2 cellular contexts compared by ENCODE assay signal in the genomic region with DNA sequence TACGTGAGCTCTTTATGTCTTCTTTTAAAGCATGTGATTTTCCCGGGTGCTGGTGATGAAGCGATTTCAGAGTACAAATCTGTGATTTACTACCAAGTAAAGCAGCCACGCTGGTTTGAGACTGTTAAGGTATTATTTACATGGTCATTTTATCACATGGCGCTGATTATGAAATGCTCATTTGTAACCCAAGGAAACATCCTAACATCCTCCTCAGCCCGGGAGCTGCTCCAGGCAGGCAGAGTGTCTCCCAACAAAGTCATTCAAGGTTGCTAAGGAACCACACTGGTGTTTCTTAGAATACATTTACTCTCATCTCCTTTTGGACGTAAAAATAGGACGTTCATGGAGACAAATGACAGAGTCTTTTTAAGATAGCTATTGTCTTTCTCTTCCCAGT.
TF ChIP-seq lines count a peak whose summit lies in the region.

No MANE protein-coding gene starts in this region.

TF ChIP-seq in IMR-90, 13 proteins besides CTCF, POLR2A, EP300 and RAD21:
- TF ChIP-seq MXI1 (IDR thresholded peaks at IDR 0.05; ENCODE audit: borderline replicate concordance, low read depth, low read length) (no peak), SMC3 (IDR thresholded peaks at IDR 0.05; ENCODE audit: low read depth, low read length) (no peak), RFX5 (IDR thresholded peaks at IDR 0.05; ENCODE audit: low read depth, low read length) (no peak), MAZ (IDR thresholded peaks at IDR 0.05; ENCODE audit: borderline replicate concordance, low read depth, low read length) (no peak), CEBPB (IDR thresholded peaks at IDR 0.05; ENCODE audit: low read depth, low read length) (no peak), MAFK (IDR thresholded peaks at IDR 0.05; ENCODE audit: low read depth, low read length) (no peak), RCOR1 (IDR thresholded peaks at IDR 0.05; ENCODE audit: insufficient replicate concordance, low read length) (no peak), FOS (IDR thresholded peaks at IDR 0.05; ENCODE audit: low read depth, low read length) (no peak), NFE2L2 (IDR thresholded peaks at IDR 0.05; ENCODE audit: low read depth, low read length) (no peak), BHLHE40 (IDR thresholded peaks at IDR 0.05; ENCODE audit: low read depth, low read length) (no peak), CHD1 (IDR thresholded peaks at IDR 0.05; ENCODE audit: low read depth, low read length) (no peak)
- TF ChIP-seq, protein P1, sequence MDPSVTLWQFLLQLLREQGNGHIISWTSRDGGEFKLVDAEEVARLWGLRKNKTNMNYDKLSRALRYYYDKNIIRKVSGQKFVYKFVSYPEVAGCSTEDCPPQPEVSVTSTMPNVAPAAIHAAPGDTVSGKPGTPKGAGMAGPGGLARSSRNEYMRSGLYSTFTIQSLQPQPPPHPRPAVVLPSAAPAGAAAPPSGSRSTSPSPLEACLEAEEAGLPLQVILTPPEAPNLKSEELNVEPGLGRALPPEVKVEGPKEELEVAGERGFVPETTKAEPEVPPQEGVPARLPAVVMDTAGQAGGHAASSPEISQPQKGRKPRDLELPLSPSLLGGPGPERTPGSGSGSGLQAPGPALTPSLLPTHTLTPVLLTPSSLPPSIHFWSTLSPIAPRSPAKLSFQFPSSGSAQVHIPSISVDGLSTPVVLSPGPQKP (IDR thresholded peaks at IDR 0.05; ENCODE audit: borderline replicate concordance, low read depth, low read length), result no peak
- TF ChIP-seq, protein P2, sequence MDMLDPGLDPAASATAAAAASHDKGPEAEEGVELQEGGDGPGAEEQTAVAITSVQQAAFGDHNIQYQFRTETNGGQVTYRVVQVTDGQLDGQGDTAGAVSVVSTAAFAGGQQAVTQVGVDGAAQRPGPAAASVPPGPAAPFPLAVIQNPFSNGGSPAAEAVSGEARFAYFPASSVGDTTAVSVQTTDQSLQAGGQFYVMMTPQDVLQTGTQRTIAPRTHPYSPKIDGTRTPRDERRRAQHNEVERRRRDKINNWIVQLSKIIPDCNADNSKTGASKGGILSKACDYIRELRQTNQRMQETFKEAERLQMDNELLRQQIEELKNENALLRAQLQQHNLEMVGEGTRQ (IDR thresholded peaks at IDR 0.05; ENCODE audit: low read depth, low read length), result no peak

TF ChIP-seq in HepG2, 621 proteins besides CTCF, POLR2A, EP300 and RAD21:
- TF ChIP-seq TCF12 (IDR thresholded peaks at IDR 0.05), result no peak
- no peak for TF ChIP-seq TCF12 (CRISPR knock-in tag; IDR thresholded peaks at IDR 0.05)
- no peak for TF ChIP-seq ZNF749 (CRISPR knock-in tag; IDR thresholded peaks at IDR 0.05; ENCODE audit: borderline replicate concordance)
- TF ChIP-seq, protein P2 (IDR thresholded peaks at IDR 0.05; ENCODE audit: low read depth, low read length), result no peak
- TF ChIP-seq, protein P2 (CRISPR knock-in tag; IDR thresholded peaks at IDR 0.05; ENCODE audit: borderline replicate concordance), result no peak
- no peak for TF ChIP-seq KLF9 (CRISPR knock-in tag; IDR thresholded peaks at IDR 0.05; ENCODE audit: low read depth)
- TF ChIP-seq CEBPB (IDR thresholded peaks at IDR 0.05; ENCODE audit: borderline replicate concordance, low read depth, low read length), result no peak
- TF ChIP-seq PAWR (CRISPR knock-in tag; IDR thresholded peaks at IDR 0.05; ENCODE audit: borderline replicate concordance), result no peak
- TF ChIP-seq MEIS1 (CRISPR knock-in tag; IDR thresholded peaks at IDR 0.05; ENCODE audit: borderline replicate concordance), result no peak
- no peak for TF ChIP-seq ZKSCAN5 (CRISPR knock-in tag; IDR thresholded peaks at IDR 0.05)
- no peak for TF ChIP-seq ZNF292 (CRISPR knock-in tag; IDR thresholded peaks at IDR 0.05; ENCODE audit: borderline replicate concordance, low read depth)
- TF ChIP-seq STAT5B (CRISPR knock-in tag; IDR thresholded peaks at IDR 0.05), result no peak
- TF ChIP-seq PHB2 (IDR thresholded peaks at IDR 0.05; ENCODE audit: partially characterized antibody), result no peak
- TF ChIP-seq, protein P3, sequence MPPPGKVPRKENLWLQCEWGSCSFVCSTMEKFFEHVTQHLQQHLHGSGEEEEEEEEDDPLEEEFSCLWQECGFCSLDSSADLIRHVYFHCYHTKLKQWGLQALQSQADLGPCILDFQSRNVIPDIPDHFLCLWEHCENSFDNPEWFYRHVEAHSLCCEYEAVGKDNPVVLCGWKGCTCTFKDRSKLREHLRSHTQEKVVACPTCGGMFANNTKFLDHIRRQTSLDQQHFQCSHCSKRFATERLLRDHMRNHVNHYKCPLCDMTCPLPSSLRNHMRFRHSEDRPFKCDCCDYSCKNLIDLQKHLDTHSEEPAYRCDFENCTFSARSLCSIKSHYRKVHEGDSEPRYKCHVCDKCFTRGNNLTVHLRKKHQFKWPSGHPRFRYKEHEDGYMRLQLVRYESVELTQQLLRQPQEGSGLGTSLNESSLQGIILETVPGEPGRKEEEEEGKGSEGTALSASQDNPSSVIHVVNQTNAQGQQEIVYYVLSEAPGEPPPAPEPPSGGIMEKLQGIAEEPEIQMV (CRISPR knock-in tag; IDR thresholded peaks at IDR 0.05; ENCODE audit: low read depth), result no peak
